10 cellular contexts compared by ENCODE assay signal in genomic region chr2:240078631-240079030, GRCh38. TPM values are rescaled to one million over a fixed set of nuclear protein-coding genes. Genes with fewer than 3 reads are reported as not detected.
"Had no signal": no experiment of that assay in that cellular context is flagged by ENCODE, and none has a peak within 500 bp of the region (broad histone marks: within the 10 kb centered on the region; RNA-seq: fewer than 3 reads in every experiment).

No MANE protein-coding gene starts in this region.

- H3K36me3 ChIP-seq: HAP-1 had no signal

- DNase-seq: GM23248, GOT3, H7, H9, HCEC 1CT, HFFc6 had no signal

- H3K4me3 ChIP-seq: GM23248, GM23338, HAP-1 had no signal

- H3K9me3 ChIP-seq: HAP-1 had no signal

- H3K4me1 ChIP-seq: HAP-1 had no signal

- H3K27ac ChIP-seq: GM23248 had no signal

RNA-seq across cellular contexts. Expression of gene OR6B3, which starts 25.3 kb away (rescaled TPM):
- total RNA-seq: GM23248, GM23338, H1, H4, H7, H9, HFFc6 had no signal

RNA-seq across cellular contexts. Expression of gene OR6B2, which starts 48.4 kb away (rescaled TPM):
- total RNA-seq: GM23248, GM23338, H1, H4, H7, H9, HFFc6 had no signal
